Comparison of ENCODE assay signal across 13 cellular contexts in the genomic region with DNA sequence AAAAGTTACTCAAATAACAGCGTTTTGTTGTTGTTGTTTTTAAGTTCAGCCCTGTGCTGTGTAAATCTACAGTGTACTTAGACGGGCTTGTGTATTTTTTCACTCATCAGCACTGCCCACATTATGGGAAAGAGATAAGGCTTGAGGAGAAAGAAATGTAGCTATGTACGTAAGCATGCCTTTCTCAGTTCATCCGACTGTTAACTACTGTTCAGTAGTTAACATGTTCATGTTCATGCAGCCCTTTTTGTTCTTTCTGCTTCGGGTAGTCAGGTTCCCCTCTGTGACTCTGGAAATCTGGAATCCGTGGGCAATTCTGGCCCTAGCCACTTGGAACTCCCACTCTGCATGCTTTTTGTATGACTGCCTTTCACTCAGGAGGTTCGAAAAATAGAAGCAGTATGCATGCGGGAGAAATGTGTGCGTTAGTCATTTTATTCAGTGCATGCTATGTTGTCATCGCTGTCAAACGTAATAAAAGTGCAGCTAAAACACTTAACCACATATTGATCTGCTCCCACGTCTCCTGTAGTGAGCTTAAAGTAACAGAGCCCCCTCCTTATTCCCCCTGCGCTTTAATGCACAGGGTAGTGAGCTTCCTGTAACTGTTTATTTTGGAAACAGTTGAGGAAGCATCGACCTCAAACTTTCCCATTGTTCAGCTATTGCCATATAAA.
A peak's percentile ranks its signal among the peaks of the same experiment; 100 is the strongest.
DNase-seq lines count a peak whose midpoint lies in the region; ATAC-seq and TF ChIP-seq lines count a peak whose summit lies in the region.
"Had no signal": no experiment of that assay in that cellular context is flagged by ENCODE, and none has a peak within 500 bp of the region (broad histone marks: within the 10 kb centered on the region; RNA-seq: fewer than 3 reads in every experiment).

No MANE protein-coding gene starts in this region.

- H2BK15ac ChIP-seq in IMR-90 (ENCODE audit: low read depth, low read length): no peak overlapping the region

- H3K4me1 ChIP-seq in IMR-90 (ENCODE audit: control insufficient read depth, insufficient read depth, low read length) (peaks cover 3% of the 10 kb centered on the region), SK-N-SH (ENCODE audit: control insufficient read depth in 1 of 2, insufficient read depth in 2 of 2, low read depth in 1 of 2, low read length in 1 of 2) (no peaks in the 10 kb centered on the region)

- in situ Hi-C loops in IMR-90 (cut with MboI; ENCODE audit: low sequenced_read_pairs): no loop called here

- H3K9me1 ChIP-seq in IMR-90 (ENCODE audit: insufficient read depth, low read length): no peaks in the 10 kb centered on the region

- peak; percentile 88 for ATAC-seq in IMR-90 (ENCODE audit: low read depth)
- no peak for ATAC-seq in HG03045 (IDR thresholded peaks at IDR 0.05; ENCODE audit: unreplicated experiment)
- ATAC-seq: upper lobe of right lung had no signal

- H4K20me1 ChIP-seq in IMR-90 (ENCODE audit: insufficient read depth, low read length) (no peaks in the 10 kb centered on the region), SK-N-SH (ENCODE audit: insufficient read depth) (no peaks in the 10 kb centered on the region)

- TF ChIP-seq CTCF in AG04449 (IDR thresholded peaks at IDR 0.05; ENCODE audit: insufficient read depth, low read length, missing control alignments) (no peak), IMR-90 (conservative IDR thresholded peaks at IDR 0.05; ENCODE audit: low read depth, low read length) (no peak; the same call in 1 of the 2 replicates), nephron (IDR thresholded peaks at IDR 0.05; ENCODE audit: unreplicated experiment in 3 of 3) (no peak), SK-N-SH (IDR thresholded peaks at IDR 0.05) (no peak)

- 0 out of 2 replicates have a peak overlapping the region, but pooled peaks have one; percentile 30 for H3K56ac ChIP-seq in IMR-90 (ENCODE audit: extremely low read depth, insufficient read depth, low read length)

- H3K4ac ChIP-seq in IMR-90 (ENCODE audit: low read depth, low read length): peak overlapping the region; percentile 20; the same call in 1 of the 2 replicates

- no peaks in the 10 kb centered on the region for H3K36me3 ChIP-seq in IMR-90 (ENCODE audit: control insufficient read depth, insufficient read depth, low read length)
- no peaks in the 10 kb centered on the region for H3K36me3 ChIP-seq in SK-N-SH (replicated peaks in 1 of 2; ENCODE audit: control insufficient read depth in 1 of 2, insufficient read depth in 2 of 2, low read length in 1 of 2)
- H3K36me3 ChIP-seq: lower lobe of right lung, SJCRH30, upper lobe of right lung had no signal

- H2AFZ ChIP-seq in IMR-90 (replicated peaks; ENCODE audit: low read length, poor library complexity) (peak overlapping the region; percentile 41), SK-N-SH (ENCODE audit: low read depth) (no peak overlapping the region)

- no peaks in the 10 kb centered on the region for H3K79me1 ChIP-seq in IMR-90 (ENCODE audit: low read depth in 1 of 2, low read length in 2 of 2)

- no peaks in the 10 kb centered on the region for H3K9me3 Mint-ChIP-seq in nephron

- peak overlapping the region; percentile 74 for H3K4me2 ChIP-seq in IMR-90 (ENCODE audit: low read depth, low read length)
- H3K4me2 ChIP-seq in SK-N-SH: no peak overlapping the region

- peak; percentile 81 for DNase-seq in AG04449 (ENCODE audit: low read depth, low spot score)
- DNase-seq in IMR-90: peak; percentile 98
- peak; percentile 75 for DNase-seq in dermis blood vessel endothelial cell
- DNase-seq in NCI-H1092 treated with DMSO at 0.1 percent for 48 hours (lab: John Stamatoyannopoulos, UW): no peak
- no peak for DNase-seq in medulla oblongata (ENCODE audit: extremely low spot score)
- DNase-seq in SK-N-SH: no peak
- DNase-seq: lower lobe of right lung, SJCRH30, upper lobe of right lung had no signal

- H3K27ac Mint-ChIP-seq in nephron: peak overlapping the region; percentile 93 to 98 (median 97)
- H3K27ac Mint-ChIP-seq: B cell had no signal

- H2BK20ac ChIP-seq in IMR-90 (ENCODE audit: low read depth, low read length): peak overlapping the region; percentile 64

- H3K9ac ChIP-seq in IMR-90 (ENCODE audit: low read depth, low read length): peak overlapping the region; percentile 12; the same call in 1 of the 2 replicates
- no peak overlapping the region for H3K9ac ChIP-seq in SK-N-SH

- TF ChIP-seq EP300 in SK-N-SH (IDR thresholded peaks at IDR 0.05; ENCODE audit: borderline replicate concordance in 1 of 2, low read depth in 1 of 2, low read length in 1 of 2): no peak

- no peaks in the 10 kb centered on the region for H3K36me3 Mint-ChIP-seq in nephron (ENCODE audit: low read depth)

- no peak overlapping the region for H2AK5ac ChIP-seq in IMR-90 (ENCODE audit: low read depth, low read length)

- peaks cover 36% of the 10 kb centered on the region for H3K4me1 Mint-ChIP-seq in nephron

- CTCF ChIA-PET in AG04449 (lab: Yijun Ruan, JAX): interaction anchor here (1.2 to 1.9 kb wide), 4 partner anchors 12 to 785 kb away, joined by 3 to 11 read pairs (median 3); no protein-coding TSS in a partner anchor
- CTCF ChIA-PET in IMR-90 (lab: Yijun Ruan, JAX): interaction anchor here (1.4 to 2.3 kb wide), 3 partner anchors 9 to 280 kb away, joined by 3 to 8 read pairs (median 4); no protein-coding TSS in a partner anchor
- CTCF ChIA-PET in SK-N-SH (lab: Yijun Ruan, JAX): interaction anchor here (1.5 kb wide), 1 partner anchor 8 kb away, joined by 3 read pairs; no protein-coding TSS in a partner anchor

- no peaks in the 10 kb centered on the region for H3K79me2 ChIP-seq in SK-N-SH (ENCODE audit: insufficient read depth)

- peak overlapping the region in 1 of 2 experiments; percentile 50; a peak in 1 of 4 replicates for H4K8ac ChIP-seq in IMR-90 (ENCODE audit: low read depth in 2 of 2, low read length in 2 of 2)

- TF ChIP-seq RAD21 in IMR-90 (IDR thresholded peaks at IDR 0.05; ENCODE audit: low read length) (peak; percentile 20; the same call in 1 of the 2 replicates), SK-N-SH (IDR thresholded peaks at IDR 0.05; ENCODE audit: low read length) (no peak)

- H3K27ac ChIP-seq in IMR-90 (ENCODE audit: insufficient read depth, low read length): peak overlapping the region; percentile 13; the same call in 1 of the 2 replicates
- no peak overlapping the region for H3K27ac ChIP-seq in SK-N-SH (ENCODE audit: low read depth in 2 of 2, low read length in 1 of 2)
- H3K27ac ChIP-seq: HL-60, lower lobe of right lung, SJCRH30, upper lobe of right lung had no signal

- peak overlapping the region; percentile 26; the same call in 1 of the 2 replicates for H3K18ac ChIP-seq in IMR-90 (ENCODE audit: low read depth, low read length)

- no peak overlapping the region for H2AK9ac ChIP-seq in IMR-90 (replicated peaks; ENCODE audit: low read depth, low read length, poor library complexity)

- dilution Hi-C loops in IMR-90 (cut with HindIII; ENCODE audit: low sequenced_read_pairs, unreplicated experiment): no loop called here

- BruUV-seq in IMR-90 (replicated peaks; lab: Mats Ljungman, UMichigan): no TSS peak

- no peaks in the 10 kb centered on the region for H3K9me2 ChIP-seq in SK-N-SH

- POLR2A ChIA-PET in AG04449 (lab: Yijun Ruan, JAX) (interaction anchor here (0.6 to 1.7 kb wide), 7 partner anchors 61 to 285 kb away, joined by 3 to 6 read pairs (median 4); partner anchors contain the start of gene NR2F2), IMR-90 (lab: Charles Lee; ENCODE audit: unreplicated experiment) (no interaction called here), SK-N-SH (lab: Yijun Ruan, JAX) (no interaction called here)

- TF ChIP-seq POLR2A in IMR-90 (IDR thresholded peaks at IDR 0.05; ENCODE audit: low read depth, low read length): peak; percentile 46; the same call in 1 of the 2 replicates

- peak overlapping the region; percentile 72 for H2BK120ac ChIP-seq in IMR-90 (ENCODE audit: low read depth, low read length)

- peak overlapping the region in 2 of 3 experiments; percentile 58 to 64 for H3K4me3 Mint-ChIP-seq in nephron
- H3K4me3 Mint-ChIP-seq: B cell had no signal

- H3K9me3 ChIP-seq in IMR-90 (ENCODE audit: control insufficient read depth, insufficient read depth, low read length) (no peaks in the 10 kb centered on the region), SK-N-SH (no peaks in the 10 kb centered on the region)
- H3K9me3 ChIP-seq: lower lobe of right lung, SJCRH30, upper lobe of right lung had no signal

- intact Hi-C loops in IMR-90 (cut with micrococcal nuclease): loop anchor here (2.0 to 10.0 kb wide), 2 partner anchors 279 to 793 kb away; no protein-coding TSS in a partner anchor

- peak overlapping the region; percentile 27 for H3K4me3 ChIP-seq in AG04449 (ENCODE audit: low read depth, low read length)
- peak overlapping the region; percentile 4; the same call in 1 of the 2 replicates for H3K4me3 ChIP-seq in IMR-90 (ENCODE audit: insufficient read depth, low read depth, low read length)
- H3K4me3 ChIP-seq in SK-N-SH (ENCODE audit: low read depth in 2 of 2, low read length in 1 of 2): no peak overlapping the region
- H3K4me3 ChIP-seq: lower lobe of right lung, SJCRH30, upper lobe of right lung had no signal

- H3K23ac ChIP-seq in IMR-90 (ENCODE audit: low read depth, low read length): peak overlapping the region; percentile 46; the same call in 1 of the 2 replicates

- H3K27me3 ChIP-seq in IMR-90 (ENCODE audit: control insufficient read depth, insufficient read depth, low read length) (no peaks in the 10 kb centered on the region), SK-N-SH (ENCODE audit: insufficient read depth) (no peaks in the 10 kb centered on the region)
- H3K27me3 ChIP-seq: SJCRH30, upper lobe of right lung had no signal

- no peaks in the 10 kb centered on the region for H3F3A ChIP-seq in SK-N-SH (replicated peaks; ENCODE audit: insufficient read depth)

- peak overlapping the region; percentile 76 for H3K14ac ChIP-seq in IMR-90 (replicated peaks; ENCODE audit: low read depth, low read length)

- H2BK5ac ChIP-seq in IMR-90 (ENCODE audit: low read depth, low read length, poor library complexity, severe bottlenecking): peak overlapping the region; percentile 55

- H3K27me3 Mint-ChIP-seq in nephron (ENCODE audit: low read depth): peaks cover 12% of the 10 kb centered on the region

- H4K5ac ChIP-seq in IMR-90 (ENCODE audit: low read depth, low read length): no peak overlapping the region; the same call in 1 of the 2 replicates

- 6% methylated on average over 3 of the region's 14 CpGs; no CpG with 5 or more reads in 1 of the 2 experiments for WGBS in IMR-90 (ENCODE audit: extremely low coverage in 2 of 2, insufficient read length in 1 of 2), 2 experiments
- 17% methylated on average over 14 of the region's 14 CpGs for WGBS in SK-N-SH (ENCODE audit: low lambda C conversion rate)

- no peak overlapping the region for H4K91ac ChIP-seq in IMR-90 (ENCODE audit: insufficient read depth, low read depth, low read length)

TF ChIP-seq in IMR-90, 13 proteins besides CTCF, POLR2A, EP300 and RAD21 (continues in another document):
- TF ChIP-seq CEBPB (IDR thresholded peaks at IDR 0.05; ENCODE audit: low read depth, low read length) (peak; percentile 64), RCOR1 (IDR thresholded peaks at IDR 0.05; ENCODE audit: insufficient replicate concordance, low read length) (peak; percentile 4), NFE2L2 (IDR thresholded peaks at IDR 0.05; ENCODE audit: low read depth, low read length) (no peak)

TF ChIP-seq in SK-N-SH, 30 proteins besides CTCF, POLR2A, EP300 and RAD21 (continues in another document):
- TF ChIP-seq NFIC (IDR thresholded peaks at IDR 0.05; ENCODE audit: borderline replicate concordance): no peak
- no peak for TF ChIP-seq TAF1 (IDR thresholded peaks at IDR 0.05; ENCODE audit: borderline replicate concordance, low read depth, low read length)

Comparison
In these comparisons a context has a peak if more than half of its experiments do, and no peak if none do; other contexts are left out.
1. DNase-seq: peak in AG04449 (single experiment), IMR-90 (single experiment) and dermis blood vessel endothelial cell (single experiment); none in NCI-H1092 treated with DMSO at 0.1 percent for 48 hours (single experiment), medulla oblongata (single experiment) and SK-N-SH (single experiment).
2. H3K4me3 ChIP-seq: peak in AG04449 (single experiment) and IMR-90 (single experiment); none in SK-N-SH (0 of 2).